ENCODE assay signal across 1 cellular context in the genomic region with DNA sequence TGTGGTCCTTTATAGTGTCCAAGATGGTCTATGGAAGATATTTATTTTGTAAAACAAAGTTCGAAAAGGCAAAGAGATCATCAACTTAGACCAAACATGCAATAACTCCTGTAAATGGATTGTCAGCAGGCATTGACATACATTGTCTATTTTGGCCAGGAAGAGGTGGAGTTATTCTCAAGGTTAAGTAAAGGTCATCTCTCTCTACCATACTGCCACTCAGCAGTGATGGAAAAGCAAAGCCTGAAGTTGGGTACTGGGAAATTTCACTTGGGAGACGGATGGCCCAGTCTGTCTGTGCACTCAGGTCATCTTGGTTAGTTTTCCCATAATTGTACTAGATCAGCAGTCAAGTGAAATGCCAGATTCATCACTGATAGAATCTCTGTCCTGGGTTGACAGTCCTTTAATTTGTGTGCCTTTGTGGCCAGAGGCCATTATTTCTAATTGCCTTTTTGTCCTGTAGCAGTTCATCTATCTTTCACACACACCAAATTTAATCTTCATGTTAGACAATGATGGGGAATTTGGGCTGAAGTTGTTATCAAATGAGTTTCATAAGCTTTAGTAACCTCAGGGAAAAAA.
TF ChIP-seq lines count a peak whose summit lies in the region.

No MANE protein-coding gene starts in this region.

TF ChIP-seq in HepG2, 621 proteins besides CTCF, POLR2A, EP300 and RAD21:
- TF ChIP-seq POGZ (CRISPR knock-in tag; IDR thresholded peaks at IDR 0.05) (no peak), IRX3 (CRISPR knock-in tag; IDR thresholded peaks at IDR 0.05; ENCODE audit: borderline replicate concordance, low read depth) (no peak), SP5 (CRISPR knock-in tag; IDR thresholded peaks at IDR 0.05; ENCODE audit: borderline replicate concordance, low read depth) (peak; percentile 29; the same call in 1 of the 2 replicates), NR2F6 (IDR thresholded peaks at IDR 0.05) (peak; percentile 57; the same call in 1 of the 2 replicates), NR2F6 (CRISPR knock-in tag; IDR thresholded peaks at IDR 0.05) (0 out of 2 replicates have a peak, but pooled peaks have one; percentile 29), RARA (CRISPR knock-in tag; IDR thresholded peaks at IDR 0.05) (peak; percentile 55), ZNF644 (CRISPR knock-in tag; IDR thresholded peaks at IDR 0.05; ENCODE audit: low read depth) (0 out of 2 replicates have a peak, but pooled peaks have one; percentile 26), ESRRA (CRISPR knock-in tag; IDR thresholded peaks at IDR 0.05; ENCODE audit: low read depth) (peak; percentile 87; the same call in 1 of the 2 replicates), ZNF333 (CRISPR knock-in tag; IDR thresholded peaks at IDR 0.05; ENCODE audit: borderline replicate concordance) (no peak), PAF1 (CRISPR knock-in tag; IDR thresholded peaks at IDR 0.05) (no peak), HOMEZ (CRISPR knock-in tag; IDR thresholded peaks at IDR 0.05; ENCODE audit: low read depth) (no peak), PAXIP1 (CRISPR knock-in tag; conservative IDR thresholded peaks at IDR 0.05) (0 out of 2 replicates have a peak, but pooled peaks have one; percentile 12), ZNF264 (CRISPR knock-in tag; IDR thresholded peaks at IDR 0.05) (no peak), ZNF121 (CRISPR knock-in tag; IDR thresholded peaks at IDR 0.05) (no peak), HNF4A (CRISPR knock-in tag; IDR thresholded peaks at IDR 0.05) (0 out of 2 replicates have a peak, but pooled peaks have one; percentile 5), NR2C2 (CRISPR knock-in tag; IDR thresholded peaks at IDR 0.05; ENCODE audit: borderline replicate concordance) (0 out of 2 replicates have a peak, but pooled peaks have one; percentile 18), HOXA9 (CRISPR knock-in tag; IDR thresholded peaks at IDR 0.05; ENCODE audit: borderline replicate concordance) (no peak), ZNF354B (CRISPR knock-in tag; IDR thresholded peaks at IDR 0.05) (no peak), ZNF230 (CRISPR knock-in tag; IDR thresholded peaks at IDR 0.05) (no peak), KAT2B (IDR thresholded peaks at IDR 0.05; ENCODE audit: borderline replicate concordance, low read depth, low read length) (no peak)
- TF ChIP-seq, protein P1, sequence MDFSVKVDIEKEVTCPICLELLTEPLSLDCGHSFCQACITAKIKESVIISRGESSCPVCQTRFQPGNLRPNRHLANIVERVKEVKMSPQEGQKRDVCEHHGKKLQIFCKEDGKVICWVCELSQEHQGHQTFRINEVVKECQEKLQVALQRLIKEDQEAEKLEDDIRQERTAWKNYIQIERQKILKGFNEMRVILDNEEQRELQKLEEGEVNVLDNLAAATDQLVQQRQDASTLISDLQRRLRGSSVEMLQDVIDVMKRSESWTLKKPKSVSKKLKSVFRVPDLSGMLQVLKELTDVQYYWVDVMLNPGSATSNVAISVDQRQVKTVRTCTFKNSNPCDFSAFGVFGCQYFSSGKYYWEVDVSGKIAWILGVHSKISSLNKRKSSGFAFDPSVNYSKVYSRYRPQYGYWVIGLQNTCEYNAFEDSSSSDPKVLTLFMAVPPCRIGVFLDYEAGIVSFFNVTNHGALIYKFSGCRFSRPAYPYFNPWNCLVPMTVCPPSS (IDR thresholded peaks at IDR 0.05): no peak
TF ChIP-seq in HepG2: peak in this region for 8.
